In genomic region chr22:40385041-40385782, GRCh38 we compare ENCODE assay signal across 9 cellular contexts. TPM values are rescaled to one million over a fixed set of nuclear protein-coding genes. Genes with fewer than 3 reads are reported as not detected.
DNase-seq lines count a peak whose midpoint lies in the region; ATAC-seq and TF ChIP-seq lines count a peak whose summit lies in the region.
"Had no signal": no experiment of that assay in that cellular context is flagged by ENCODE, and none has a peak within 500 bp of the region (broad histone marks: within the 10 kb centered on the region; RNA-seq: fewer than 3 reads in every experiment).

No MANE protein-coding gene starts in this region.

- H3K27me3 ChIP-seq in effector memory CD4-positive, alpha-beta T cell (replicated peaks; ENCODE audit: control insufficient read depth, insufficient read depth, low read length, poor library complexity, severe bottlenecking) = no peaks in the 10 kb centered on the region
- H3K27me3 ChIP-seq in stomach = no peaks in the 10 kb centered on the region
- H3K27me3 ChIP-seq: SJSA1 had no signal

- peak overlapping the region; percentile 15 for H3K4me3 ChIP-seq in effector memory CD4-positive, alpha-beta T cell (ENCODE audit: insufficient read depth, low read depth, low read length, poor library complexity, severe bottlenecking)
- H3K4me3 ChIP-seq in stomach = peak overlapping the region in 2 of 4 donors; percentile 7 to 11
- H3K4me3 ChIP-seq: SJSA1 had no signal

- peaks cover 6% of the 10 kb centered on the region for H3K36me3 Mint-ChIP-seq in activated T-cell treated with anti-CD3 and anti-CD28 coated beads, Interleukin-2, amount 50 U/mL, for 24 hours (ENCODE audit: low read depth)

- no peak for DNase-seq in activated T-cell treated with anti-CD3 and anti-CD28 coated beads, Interleukin-2, amount 50 U/mL, for 24 hours
- DNase-seq in activated T-cell treated with anti-CD3 and anti-CD28 coated beads for 4 hours = no peak
- peak; percentile 48 for DNase-seq in SKM-1 (lab: John Stamatoyannopoulos, UW; ENCODE audit: unreplicated experiment)
- DNase-seq in effector memory CD4-positive, alpha-beta T cell = peak in 1 of 3 donors; percentile 5
- no peak for DNase-seq in stomach
- DNase-seq in NCI-H524 treated with DMSO at 0.1 percent for 48 hours (lab: John Stamatoyannopoulos, UW) = no peak

- ATAC-seq in GM19395 (IDR thresholded peaks at IDR 0.05; ENCODE audit: unreplicated experiment) = no peak
- no peak for ATAC-seq in HG02678 (IDR thresholded peaks at IDR 0.05; ENCODE audit: unreplicated experiment)

- no peak for TF ChIP-seq CTCF in stomach (IDR thresholded peaks at IDR 0.05)

- no peaks in the 10 kb centered on the region for H3K9me3 Mint-ChIP-seq in activated T-cell treated with anti-CD3 and anti-CD28 coated beads, Interleukin-2, amount 50 U/mL, for 24 hours

- TF ChIP-seq EP300 in stomach (IDR thresholded peaks at IDR 0.05) = no peak

- intact Hi-C loops in stomach (cut with DNase I; ENCODE audit: low total_unique reads) = no loop called here

- TF ChIP-seq POLR2A in stomach (IDR thresholded peaks at IDR 0.05) = no peak

- peaks cover 17% of the 10 kb centered on the region for H3K4me1 ChIP-seq in effector memory CD4-positive, alpha-beta T cell (ENCODE audit: control insufficient read depth, insufficient read depth, low read length, poor library complexity, severe bottlenecking)
- H3K4me1 ChIP-seq in stomach = peaks cover 23 to 81% (median 42%) of the 10 kb centered on the region in 4 donors

- H3K36me3 ChIP-seq in effector memory CD4-positive, alpha-beta T cell (ENCODE audit: control insufficient read depth, insufficient read depth, low read length) = no peaks in the 10 kb centered on the region
- no peaks in the 10 kb centered on the region for H3K36me3 ChIP-seq in stomach

- H3K9me3 ChIP-seq in effector memory CD4-positive, alpha-beta T cell (ENCODE audit: control insufficient read depth, low read length) = no peaks in the 10 kb centered on the region
- no peaks in the 10 kb centered on the region for H3K9me3 ChIP-seq in stomach
- H3K9me3 ChIP-seq: SJSA1 had no signal

- peak overlapping the region; percentile 91 for H3K27ac Mint-ChIP-seq in activated T-cell treated with anti-CD3 and anti-CD28 coated beads, Interleukin-2, amount 50 U/mL, for 24 hours

- peaks cover 58% of the 10 kb centered on the region for H3K4me1 Mint-ChIP-seq in activated T-cell treated with anti-CD3 and anti-CD28 coated beads, Interleukin-2, amount 50 U/mL, for 24 hours (ENCODE audit: low read depth)

- WGBS in stomach, 5 donors = 21 to 41% (median 31%) methylated on average over 10 of the region's 10 CpGs

- H3K4me3 Mint-ChIP-seq in activated T-cell treated with anti-CD3 and anti-CD28 coated beads, Interleukin-2, amount 50 U/mL, for 24 hours = peak overlapping the region; percentile 71

- H3K27me3 Mint-ChIP-seq in activated T-cell treated with anti-CD3 and anti-CD28 coated beads, Interleukin-2, amount 50 U/mL, for 24 hours = no peaks in the 10 kb centered on the region

- peak overlapping the region; percentile 48 for H3K27ac ChIP-seq in effector memory CD4-positive, alpha-beta T cell (ENCODE audit: insufficient read depth, low read length, poor library complexity, severe bottlenecking)
- peak overlapping the region; percentile 82 to 94 (median 86) for H3K27ac ChIP-seq in stomach
- H3K27ac ChIP-seq: SJSA1 had no signal

RNA-seq across cellular contexts. Expression of gene SGSM3, which starts 14.8 kb away (rescaled TPM):
- 100 to 1,000 TPM; 109 to 503 (median 285) TPM for total RNA-seq in stomach
- 100 to 1,000 TPM; 142 to 187 (median 147) TPM for polyA plus RNA-seq in stomach

RNA-seq across cellular contexts. Expression of gene ADSL, which starts 38.9 kb away (rescaled TPM):
- 100 to 1,000 TPM in 1 of 5 donors, 10 to 100 TPM in 4; 17.0 to 167 (median 27.8) TPM for total RNA-seq in stomach
- 10 to 100 TPM; 33.9 to 39.4 (median 39.3) TPM for polyA plus RNA-seq in stomach
